In the genomic region with DNA sequence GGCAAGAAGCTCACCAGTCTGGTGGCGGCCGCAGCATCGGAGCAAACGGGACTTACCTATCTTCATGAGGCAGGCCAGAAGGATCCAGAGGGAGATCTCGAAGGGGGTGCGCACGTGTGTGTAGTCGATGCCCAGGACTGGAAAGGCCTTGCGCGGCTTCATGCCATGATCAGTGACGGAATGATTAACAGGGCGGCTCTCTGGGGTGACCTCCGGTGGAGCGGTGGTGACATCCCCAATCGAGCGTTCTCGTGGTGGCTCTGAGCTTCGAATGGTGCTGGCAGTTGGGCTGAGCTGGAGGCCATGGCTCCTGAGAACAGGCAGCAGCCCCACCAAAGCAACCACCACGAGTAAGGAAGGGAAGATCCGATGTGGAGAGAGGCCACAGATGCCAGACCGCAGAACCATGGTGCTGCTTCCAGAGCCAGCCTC, we compare ENCODE assay signal across 8 cellular contexts. TPM values are rescaled to one million over a fixed set of nuclear protein-coding genes. Genes with fewer than 3 reads are reported as not detected.
DNase-seq lines count a peak whose midpoint lies in the region; ATAC-seq, FAIRE-seq and TF ChIP-seq lines count a peak whose summit lies in the region.

No MANE protein-coding gene starts in this region.

- peak in 1 of 2 experiments; percentile 25 for DNase-seq in HAP-1 (ENCODE audit: low spot score in 2 of 2)
- DNase-seq in WTC11 (ENCODE audit: low spot score) = no peak
- no peak for DNase-seq in hepatocyte (ENCODE audit: low spot score)
- DNase-seq in smooth muscle cell (lab: John Stamatoyannopoulos, UW; ENCODE audit: unreplicated experiment) = no peak
- no peak for DNase-seq in dedifferentiated amniotic fluid mesenchymal stem cell (ENCODE audit: extremely low spot score)
- DNase-seq in GM12892 (ENCODE audit: insufficient read length) = no peak
- no peak for DNase-seq in G401 (ENCODE audit: low spot score)
- DNase-seq in NCI-H1694 (lab: John Stamatoyannopoulos, UW) = no peak

- H3K27me3 ChIP-seq in HAP-1 (ENCODE audit: low read depth) = no peaks in the 10 kb centered on the region
- no peaks in the 10 kb centered on the region for H3K27me3 ChIP-seq in hepatocyte
- no peaks in the 10 kb centered on the region for H3K27me3 ChIP-seq in smooth muscle cell (ENCODE audit: low read depth)

- H3K79me2 ChIP-seq in hepatocyte (peaks cover 58% of the 10 kb centered on the region), smooth muscle cell (ENCODE audit: low read depth) (peaks cover 57% of the 10 kb centered on the region)

- H3K9me3 Mint-ChIP-seq in WTC11 = no peaks in the 10 kb centered on the region

- no peak for TF ChIP-seq CTCF in WTC11 (IDR thresholded peaks at IDR 0.05)
- TF ChIP-seq CTCF in hepatocyte (IDR thresholded peaks at IDR 0.05; ENCODE audit: poor library complexity) = no peak
- TF ChIP-seq CTCF in smooth muscle cell (IDR thresholded peaks at IDR 0.05; ENCODE audit: borderline replicate concordance, insufficient read depth, poor library complexity, severe bottlenecking) = no peak

- no peaks in the 10 kb centered on the region for H3F3A ChIP-seq in smooth muscle cell (ENCODE audit: low read depth)

- H3K4me2 ChIP-seq in hepatocyte (peak overlapping the region; percentile 92), smooth muscle cell (peak overlapping the region; percentile 95)

- peaks cover 26% of the 10 kb centered on the region for H3K4me1 Mint-ChIP-seq in WTC11

- H3K36me3 ChIP-seq in HAP-1 (replicated peaks) (no peaks in the 10 kb centered on the region), hepatocyte (replicated peaks; ENCODE audit: insufficient read depth, low read depth) (no peaks in the 10 kb centered on the region), smooth muscle cell (ENCODE audit: low read depth) (no peaks in the 10 kb centered on the region)

- peak overlapping the region; percentile 82 for H3K27ac ChIP-seq in hepatocyte
- peak overlapping the region; percentile 81 for H3K27ac ChIP-seq in smooth muscle cell (ENCODE audit: low read depth)

- TF ChIP-seq POLR2A in GM12892 (IDR thresholded peaks at IDR 0.05; ENCODE audit: low read depth, low read length) = no peak; the same call in 1 of the 2 replicates

- H2AFZ ChIP-seq in hepatocyte (no peak overlapping the region), smooth muscle cell (ENCODE audit: low read depth) (no peak overlapping the region)

- no peak for FAIRE-seq in GM12892 (lab: Jason Lieb, UNC)

- in situ Hi-C loops in HAP-1 (cut with MboI; ENCODE audit: low sequenced_read_pairs) = no loop called here
- in situ Hi-C loops in G401 (cut with HindIII; ENCODE audit: low sequenced_read_pairs) = no loop called here

- no peaks in the 10 kb centered on the region for H3K36me3 Mint-ChIP-seq in WTC11

- peak overlapping the region; percentile 85 for H3K9ac ChIP-seq in smooth muscle cell (ENCODE audit: low read depth)

- H3K9me2 ChIP-seq in hepatocyte (replicated peaks; ENCODE audit: insufficient read depth) = no peaks in the 10 kb centered on the region

- POLR2A ChIA-PET in WTC11 (lab: Charles Lee) = interaction anchor here (0.7 to 2.3 kb wide), 7 partner anchors 9 to 123 kb away, joined by 3 to 25 read pairs (median 6); a partner anchor contains a TSS

- H4K20me1 ChIP-seq in hepatocyte (ENCODE audit: insufficient read depth, poor library complexity, severe bottlenecking) (peaks cover 7% of the 10 kb centered on the region), smooth muscle cell (ENCODE audit: low read depth) (peaks cover 54% of the 10 kb centered on the region)

- ATAC-seq in WTC11 = no peak

- H3K4me3 Mint-ChIP-seq in WTC11 = peak overlapping the region; percentile 92

- H3K27ac Mint-ChIP-seq in WTC11 = peak overlapping the region; percentile 78; the same call in 1 of the 2 replicates

- CTCF ChIA-PET in WTC11 (lab: Charles Lee) = interaction anchor here (0.9 to 2.4 kb wide), 15 partner anchors 8 to 147 kb away, joined by 3 to 18 read pairs (median 7); no protein-coding TSS in a partner anchor

- H3K4me1 ChIP-seq in HAP-1 (peaks cover 27% of the 10 kb centered on the region), hepatocyte (ENCODE audit: insufficient read depth) (peaks cover 36% of the 10 kb centered on the region), smooth muscle cell (ENCODE audit: low read depth) (peaks cover 15% of the 10 kb centered on the region)

- no peaks in the 10 kb centered on the region for H3K27me3 Mint-ChIP-seq in WTC11 (ENCODE audit: low read depth)

- H3K4me3 ChIP-seq in HAP-1 (peak overlapping the region; percentile 57), hepatocyte (peak overlapping the region; percentile 66), smooth muscle cell (peak overlapping the region; percentile 57)

- H3K9me3 ChIP-seq in HAP-1 = no peaks in the 10 kb centered on the region
- no peaks in the 10 kb centered on the region for H3K9me3 ChIP-seq in hepatocyte (ENCODE audit: low read depth)
- no peaks in the 10 kb centered on the region for H3K9me3 ChIP-seq in smooth muscle cell (replicated peaks; ENCODE audit: low read depth)

- whole genome bisulfite sequencing in hepatocyte (ENCODE audit: low lambda C conversion rate, missing lambda C conversion rate) = 91% methylated on average over 21 of the region's 21 CpGs
- WGBS in smooth muscle cell (ENCODE audit: low lambda C conversion rate) = 89% methylated on average over 21 of the region's 21 CpGs

TF ChIP-seq in WTC11, 78 proteins besides CTCF, POLR2A, EP300 and RAD21:
- TF ChIP-seq, protein P1, sequence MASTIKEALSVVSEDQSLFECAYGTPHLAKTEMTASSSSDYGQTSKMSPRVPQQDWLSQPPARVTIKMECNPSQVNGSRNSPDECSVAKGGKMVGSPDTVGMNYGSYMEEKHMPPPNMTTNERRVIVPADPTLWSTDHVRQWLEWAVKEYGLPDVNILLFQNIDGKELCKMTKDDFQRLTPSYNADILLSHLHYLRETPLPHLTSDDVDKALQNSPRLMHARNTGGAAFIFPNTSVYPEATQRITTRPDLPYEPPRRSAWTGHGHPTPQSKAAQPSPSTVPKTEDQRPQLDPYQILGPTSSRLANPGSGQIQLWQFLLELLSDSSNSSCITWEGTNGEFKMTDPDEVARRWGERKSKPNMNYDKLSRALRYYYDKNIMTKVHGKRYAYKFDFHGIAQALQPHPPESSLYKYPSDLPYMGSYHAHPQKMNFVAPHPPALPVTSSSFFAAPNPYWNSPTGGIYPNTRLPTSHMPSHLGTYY (CRISPR knock-in tag; IDR thresholded peaks at IDR 0.05) = no peak
- no peak for TF ChIP-seq NFE2L1 (CRISPR knock-in tag; IDR thresholded peaks at IDR 0.05)
- TF ChIP-seq, protein P2, sequence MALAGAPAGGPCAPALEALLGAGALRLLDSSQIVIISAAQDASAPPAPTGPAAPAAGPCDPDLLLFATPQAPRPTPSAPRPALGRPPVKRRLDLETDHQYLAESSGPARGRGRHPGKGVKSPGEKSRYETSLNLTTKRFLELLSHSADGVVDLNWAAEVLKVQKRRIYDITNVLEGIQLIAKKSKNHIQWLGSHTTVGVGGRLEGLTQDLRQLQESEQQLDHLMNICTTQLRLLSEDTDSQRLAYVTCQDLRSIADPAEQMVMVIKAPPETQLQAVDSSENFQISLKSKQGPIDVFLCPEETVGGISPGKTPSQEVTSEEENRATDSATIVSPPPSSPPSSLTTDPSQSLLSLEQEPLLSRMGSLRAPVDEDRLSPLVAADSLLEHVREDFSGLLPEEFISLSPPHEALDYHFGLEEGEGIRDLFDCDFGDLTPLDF (CRISPR knock-in tag; IDR thresholded peaks at IDR 0.05) = no peak
TF ChIP-seq in WTC11: peak in this region for 0.

RNA-seq across cellular contexts. Expression of a gene that starts 1.0 kb away (rescaled TPM):
- total RNA-seq in WTC11 (2021) (22.0 to 25.1 TPM (median 22.5 TPM) in 3 replicates), hepatocyte (9.7 and 13.3 TPM in 2 replicates), smooth muscle cell (16.5 and 20.7 TPM in 2 replicates)
- polyA plus RNA-seq in hepatocyte (29.8 and 31.3 TPM in 2 replicates), smooth muscle cell (37.4 and 59.5 TPM in 2 replicates)
- 4.9 TPM for polyA plus RNA-seq in GM12892 (2012; ENCODE audit: missing spikeins)
- 1.4 and 4.2 TPM in 2 replicates for total RNA-seq in G401 (2014; rRNA removed; shearing (Covaris generic))
